In genomic region chr2:154402138-154402714, GRCh38 we compare ENCODE assay signal across 9 cellular contexts.
DNase-seq lines count a peak whose midpoint lies in the region; ATAC-seq, FAIRE-seq and TF ChIP-seq lines count a peak whose summit lies in the region.
"Had no signal": no experiment of that assay in that cellular context is flagged by ENCODE, and none has a peak within 500 bp of the region (broad histone marks: within the 10 kb centered on the region; RNA-seq: fewer than 3 reads in every experiment).

No MANE protein-coding gene starts in this region.

- H3K36me3 ChIP-seq in suprapubic skin = no peaks in the 10 kb centered on the region
- no peaks in the 10 kb centered on the region for H3K36me3 ChIP-seq in transverse colon

- intact Hi-C loops in posterior vena cava (cut with DNase I) = no loop called here
- intact Hi-C loops in transverse colon (cut with DNase I; ENCODE audit: low total_unique reads) = no loop called here

- no peak overlapping the region for H3K4me3 ChIP-seq in epithelial cell of esophagus (ENCODE audit: low read length)
- no peak overlapping the region for H3K4me3 ChIP-seq in retinal pigment epithelial cell (ENCODE audit: low read length)
- H3K4me3 ChIP-seq in suprapubic skin = no peak overlapping the region
- H3K4me3 ChIP-seq in transverse colon = no peak overlapping the region

- no peak for DNase-seq in D721Med (ENCODE audit: insufficient read length, low spot score)
- peak; percentile 74 for DNase-seq in NCI-H748 (lab: John Stamatoyannopoulos, UW; ENCODE audit: unreplicated experiment)
- peak; percentile 50 for DNase-seq in epithelial cell of esophagus (ENCODE audit: low read depth)
- DNase-seq in retinal pigment epithelial cell (ENCODE audit: low read depth) = peak; percentile 20
- DNase-seq in posterior vena cava (ENCODE audit: low spot score) = no peak
- no peak for DNase-seq in suprapubic skin (ENCODE audit: low spot score in 2 of 2)
- DNase-seq in transverse colon = no peak

- TF ChIP-seq POLR2A in suprapubic skin (IDR thresholded peaks at IDR 0.05) (no peak), transverse colon (IDR thresholded peaks at IDR 0.05) (no peak)

- H3K9me3 ChIP-seq in suprapubic skin (no peaks in the 10 kb centered on the region), transverse colon (no peaks in the 10 kb centered on the region)

- TF ChIP-seq EP300 in suprapubic skin (IDR thresholded peaks at IDR 0.05) (no peak), transverse colon (IDR thresholded peaks at IDR 0.05; ENCODE audit: low read depth) (no peak)

- H3K27me3 ChIP-seq in suprapubic skin = no peaks in the 10 kb centered on the region
- H3K27me3 ChIP-seq in transverse colon = no peaks in the 10 kb centered on the region

- H3K27ac ChIP-seq in suprapubic skin (no peak overlapping the region), transverse colon (no peak overlapping the region)

- 15% methylated on average over 5 of the region's 5 CpGs for WGBS in suprapubic skin
- 14 to 20% methylated on average over 5 of the region's 5 CpGs for WGBS in transverse colon (ENCODE audit: low coverage in 1 of 2), 2 donors

- peak; percentile 48 for TF ChIP-seq CTCF in D721Med (IDR thresholded peaks at IDR 0.05; ENCODE audit: insufficient read depth, missing control alignments)
- TF ChIP-seq CTCF in epithelial cell of esophagus (IDR thresholded peaks at IDR 0.05; ENCODE audit: insufficient read depth, low read depth, low read length, missing control alignments) = peak; percentile 56
- TF ChIP-seq CTCF in retinal pigment epithelial cell (conservative IDR thresholded peaks at IDR 0.05; ENCODE audit: low read depth, low read length) = peak; percentile 65
- peak in 1 of 2 donors; percentile 13 for TF ChIP-seq CTCF in suprapubic skin (IDR thresholded peaks at IDR 0.05)
- peak in 1 of 5 experiments; percentile 19 for TF ChIP-seq CTCF in transverse colon (IDR thresholded peaks at IDR 0.05)

- peak; percentile 47 for ATAC-seq in HG02623 (IDR thresholded peaks at IDR 0.05; ENCODE audit: unreplicated experiment)

- H3K4me1 ChIP-seq in suprapubic skin = no peaks in the 10 kb centered on the region
- no peaks in the 10 kb centered on the region for H3K4me1 ChIP-seq in transverse colon

- peak; percentile 84 for FAIRE-seq in D721Med (lab: Jason Lieb, UNC)
- FAIRE-seq: colon had no signal

- in situ Hi-C loops in transverse colon (cut with MboI; ENCODE audit: low pct_ligation_motif_present in 1 of 4, low pct_unique_long_range_greater_than_20kb in 1 of 4, low sequenced_read_pairs in 3 of 4) = no loop called here

Comparison
In these comparisons a context has a peak if more than half of its experiments do, and no peak if none do; other contexts are left out.
1. DNase-seq: peak in NCI-H748 (single experiment), epithelial cell of esophagus (single experiment) and retinal pigment epithelial cell (single experiment); none in D721Med (single experiment), posterior vena cava (single experiment), suprapubic skin (0 of 2) and transverse colon (single experiment).